30 cellular contexts compared by ENCODE assay signal in the genomic region with DNA sequence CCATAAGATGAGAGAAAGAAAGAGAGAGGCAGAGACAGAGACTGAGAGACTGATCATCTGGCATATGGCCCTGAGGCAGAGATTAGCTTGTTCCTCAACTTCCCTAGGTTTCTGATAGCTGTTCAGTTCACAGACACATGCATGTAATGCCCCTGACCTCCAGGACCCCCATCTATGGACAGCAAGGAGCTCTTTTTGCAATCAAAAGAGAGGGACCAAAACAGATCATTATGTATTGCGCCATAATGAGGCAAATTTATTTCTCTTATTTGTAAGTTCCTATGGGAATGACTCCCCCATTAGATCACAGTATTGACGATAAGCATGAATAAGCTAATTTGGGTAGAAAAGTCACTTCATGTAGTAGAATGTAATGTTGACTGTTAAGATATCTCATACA. TPM values are rescaled to one million over a fixed set of nuclear protein-coding genes. Genes with fewer than 3 reads are reported as not detected.
"Had no signal": no experiment of that assay in that cellular context is flagged by ENCODE, and none has a peak within 500 bp of the region (broad histone marks: within the 10 kb centered on the region; RNA-seq: fewer than 3 reads in every experiment).

No MANE protein-coding gene starts in this region.

- H3K27me3 Mint-ChIP-seq: activated CD4-positive, alpha-beta memory T cell treated with anti-CD3 and anti-CD28 coated beads, Interleukin-2, amount 10 ng/mL, durations not matched to agents 7 days and 5 days; activated CD4-positive, alpha-beta T cell treated with anti-CD3 and anti-CD28 coated beads, Interleukin-2, amount 10 ng/mL, durations not matched to agents 7 days and 5 days; activated naive CD4-positive, alpha-beta T cell treated with anti-CD3 and anti-CD28 coated beads, Interleukin-2, amount 10 ng/mL, durations not matched to agents 7 days and 5 days; activated naive CD8-positive, alpha-beta T cell treated with anti-CD3 and anti-CD28 coated beads, Interleukin-2, amount 10 ng/mL, durations not matched to agents 7 days and 5 days; activated T-cell treated with anti-CD3 and anti-CD28 coated beads, Interleukin-2, amount 50 U/mL, for 24 hours; central memory CD8-positive, alpha-beta T cell; effector memory CD8-positive, alpha-beta T cell had no signal

- H3K27ac ChIP-seq: ascending aorta, breast epithelium, cardiac muscle cell, esophagus squamous epithelium, gastroesophageal sphincter, heart right ventricle, VCaP had no signal

- H3K9me3 Mint-ChIP-seq: activated CD4-positive, alpha-beta memory T cell treated with anti-CD3 and anti-CD28 coated beads, Interleukin-2, amount 10 ng/mL, durations not matched to agents 7 days and 5 days; activated CD4-positive, alpha-beta T cell treated with anti-CD3 and anti-CD28 coated beads, Interleukin-2, amount 10 ng/mL, durations not matched to agents 7 days and 5 days; activated naive CD4-positive, alpha-beta T cell treated with anti-CD3 and anti-CD28 coated beads, Interleukin-2, amount 10 ng/mL, durations not matched to agents 7 days and 5 days; activated naive CD4-positive, alpha-beta T cell treated with anti-CD3 and anti-CD28 coated beads, Interleukin-2, amount 50 U/mL, for 72 hours; activated T-cell treated with anti-CD3 and anti-CD28 coated beads, Interleukin-2, amount 50 U/mL, for 24 hours; brain; central memory CD8-positive, alpha-beta T cell; effector memory CD8-positive, alpha-beta T cell; WTC11 had no signal

- H3K27me3 ChIP-seq: ascending aorta, breast epithelium, cardiac muscle cell, esophagus squamous epithelium, gastroesophageal sphincter, heart right ventricle had no signal

- H3K36me3 ChIP-seq: ascending aorta, breast epithelium, cardiac muscle cell, esophagus squamous epithelium, gastroesophageal sphincter, heart right ventricle had no signal

- H3K4me3 Mint-ChIP-seq: activated CD4-positive, alpha-beta memory T cell treated with anti-CD3 and anti-CD28 coated beads, Interleukin-2, amount 10 ng/mL, durations not matched to agents 7 days and 5 days; activated CD4-positive, alpha-beta T cell treated with anti-CD3 and anti-CD28 coated beads, Interleukin-2, amount 10 ng/mL, durations not matched to agents 7 days and 5 days; activated naive CD4-positive, alpha-beta T cell treated with anti-CD3 and anti-CD28 coated beads, Interleukin-2, amount 10 ng/mL, durations not matched to agents 7 days and 5 days; activated naive CD8-positive, alpha-beta T cell treated with anti-CD3 and anti-CD28 coated beads, Interleukin-2, amount 10 ng/mL, durations not matched to agents 7 days and 5 days; activated T-cell treated with anti-CD3 and anti-CD28 coated beads, Interleukin-2, amount 50 U/mL, for 24 hours; activated T-cell treated with anti-CD3 and anti-CD28 coated beads, Interleukin-2, amount 50 U/mL, for 72 hours; brain; central memory CD8-positive, alpha-beta T cell; effector memory CD8-positive, alpha-beta T cell; WTC11 had no signal

- H3K4me3 ChIP-seq: ascending aorta, breast epithelium, cardiac muscle cell, esophagus squamous epithelium, gastroesophageal sphincter, heart right ventricle had no signal

- H3K27ac Mint-ChIP-seq: activated CD4-positive, alpha-beta memory T cell treated with anti-CD3 and anti-CD28 coated beads, Interleukin-2, amount 10 ng/mL, durations not matched to agents 7 days and 5 days; activated CD4-positive, alpha-beta T cell treated with anti-CD3 and anti-CD28 coated beads, Interleukin-2, amount 10 ng/mL, durations not matched to agents 7 days and 5 days; activated naive CD4-positive, alpha-beta T cell treated with anti-CD3 and anti-CD28 coated beads, Interleukin-2, amount 10 ng/mL, durations not matched to agents 7 days and 5 days; activated naive CD4-positive, alpha-beta T cell treated with anti-CD3 and anti-CD28 coated beads, Interleukin-2, amount 50 U/mL, for 72 hours; activated T-cell treated with anti-CD3 and anti-CD28 coated beads, Interleukin-2, amount 50 U/mL, for 24 hours; activated T-cell treated with anti-CD3 and anti-CD28 coated beads, Interleukin-2, amount 50 U/mL, for 72 hours; brain; effector memory CD8-positive, alpha-beta T cell; WTC11 had no signal

- H3K4me1 ChIP-seq: breast epithelium, esophagus squamous epithelium, heart right ventricle had no signal

- H3K9me3 ChIP-seq: ascending aorta, breast epithelium, esophagus squamous epithelium, gastroesophageal sphincter, heart right ventricle had no signal

- H3K36me3 Mint-ChIP-seq: activated naive CD4-positive, alpha-beta T cell treated with anti-CD3 and anti-CD28 coated beads, Interleukin-2, amount 10 ng/mL, durations not matched to agents 7 days and 5 days; brain; WTC11 had no signal

- DNase-seq: activated CD4-positive, alpha-beta memory T cell treated with anti-CD3 and anti-CD28 coated beads, Interleukin-2, amount 10 ng/mL, durations not matched to agents 7 days and 5 days; activated CD4-positive, alpha-beta T cell treated with anti-CD3 and anti-CD28 coated beads for 1 hour; activated CD4-positive, alpha-beta T cell treated with anti-CD3 and anti-CD28 coated beads for 4 hours; activated CD4-positive, alpha-beta T cell treated with anti-CD3 and anti-CD28 coated beads, Interleukin-2, amount 10 ng/mL, durations not matched to agents 7 days and 5 days; activated CD4-positive, alpha-beta T cell treated with anti-CD3 and anti-CD28 coated beads, Interleukin-2, amount 50 U/mL, for 4 hours; activated CD8-positive, alpha-beta memory T cell treated with anti-CD3 and anti-CD28 coated beads, Interleukin-2, amount 50 U/mL, for 48 hours; activated gamma-delta T cell; activated naive CD4-positive, alpha-beta T cell; activated naive CD4-positive, alpha-beta T cell treated with anti-CD3 and anti-CD28 coated beads, Interleukin-2, amount 10 ng/mL, durations not matched to agents 7 days and 5 days; activated naive CD8-positive, alpha-beta T cell treated with anti-CD3 and anti-CD28 coated beads, Interleukin-2, amount 10 ng/mL, durations not matched to agents 7 days and 5 days; activated T-cell treated with anti-CD3 and anti-CD28 coated beads for 4 hours; activated T-cell treated with anti-CD3 and anti-CD28 coated beads, Interleukin-2, amount 50 U/mL, for 24 hours; activated T-cell treated with anti-CD3 and anti-CD28 coated beads, Interleukin-2, amount 50 U/mL, for 72 hours; cortex of kidney; dermis blood vessel endothelial cell; effector CD4-positive, alpha-beta T cell; effector memory CD8-positive, alpha-beta T cell; esophagus squamous epithelium; foreskin melanocyte; heart right ventricle; T-helper 2 cell had no signal

RNA-seq across cellular contexts. Expression of gene KCNQ5, which starts 25.6 kb away (rescaled TPM):
- total RNA-seq: dermis blood vessel endothelial cell had no signal
